In genomic region chr5:57442080-57442839, GRCh38 we compare ENCODE assay signal across 10 cellular contexts. TPM values are rescaled to one million over a fixed set of nuclear protein-coding genes. Genes with fewer than 3 reads are reported as not detected.
DNase-seq lines count a peak whose midpoint lies in the region; ATAC-seq, FAIRE-seq and TF ChIP-seq lines count a peak whose summit lies in the region.
"Had no signal": no experiment of that assay in that cellular context is flagged by ENCODE, and none has a peak within 500 bp of the region (broad histone marks: within the 10 kb centered on the region; RNA-seq: fewer than 3 reads in every experiment).

No MANE protein-coding gene starts in this region.

- RAD21 ChIA-PET in GM12878 (lab: Charles Lee; ENCODE audit: unreplicated experiment): interaction anchor here (0.8 to 2.1 kb wide), 6 partner anchors 11 to 143 kb away, joined by 3 to 11 read pairs (median 4); no protein-coding TSS in a partner anchor

- H3K36me3 ChIP-seq in GM12878 (ENCODE audit: control insufficient read depth in 2 of 2, insufficient read depth in 2 of 2, low read length in 1 of 2): no peaks in the 10 kb centered on the region
- H3K36me3 ChIP-seq in uterus: no peaks in the 10 kb centered on the region

- SMC1A ChIA-PET in GM12878 (lab: Charles Lee; ENCODE audit: uncharacterized antibody, unreplicated experiment): interaction anchor here (0.7 to 2.3 kb wide), 12 partner anchors 9 to 324 kb away, joined by 3 to 14 read pairs (median 3); no protein-coding TSS in a partner anchor

- H3K9me3 ChIP-seq in GM12878 (replicated peaks; ENCODE audit: control insufficient read depth, insufficient read depth, low read length) (no peaks in the 10 kb centered on the region), uterus (no peaks in the 10 kb centered on the region)

- peak; percentile 57 for ATAC-seq in HG02852 (IDR thresholded peaks at IDR 0.05; ENCODE audit: unreplicated experiment)
- no peak for ATAC-seq in GM12878
- no peak for ATAC-seq in GM18873 (IDR thresholded peaks at IDR 0.05; ENCODE audit: low FRiP score, unreplicated experiment)

- H3K79me2 ChIP-seq in GM12878 (ENCODE audit: control insufficient read depth, insufficient read depth, low read length): no peaks in the 10 kb centered on the region

- H3K9me3 Mint-ChIP-seq in nephron progenitor cell: peaks cover 6% of the 10 kb centered on the region
- H3K9me3 Mint-ChIP-seq: stimulated activated naive CD8-positive, alpha-beta T cell treated with anti-CD3 and anti-CD28 coated beads, Interleukin-15, Interleukin-2, amounts not matched to agents 100 ng/mL and 50 ng/mL, for 24 hours had no signal

- no peaks in the 10 kb centered on the region for H4K20me1 ChIP-seq in GM12878 (ENCODE audit: control insufficient read depth, insufficient read depth)

- no peak for FAIRE-seq in GM12878 (lab: Jason Lieb, UNC)

- no peaks in the 10 kb centered on the region; the same call in 1 of the 2 replicates for H3K4me1 ChIP-seq in GM12878 (ENCODE audit: control insufficient read depth, insufficient read depth, low read length)
- H3K4me1 ChIP-seq in uterus: no peaks in the 10 kb centered on the region

- no peak overlapping the region for H3K4me3 ChIP-seq in GM12878
- no peak overlapping the region for H3K4me3 ChIP-seq in uterus

- H3K27ac Mint-ChIP-seq in nephron progenitor cell: peak overlapping the region; percentile 34
- H3K27ac Mint-ChIP-seq: stimulated activated naive CD8-positive, alpha-beta T cell treated with anti-CD3 and anti-CD28 coated beads, Interleukin-15, Interleukin-2, amounts not matched to agents 100 ng/mL and 50 ng/mL, for 24 hours had no signal

- in situ Hi-C loops in GM12878 (cut with MboI): no loop called here

- H3K27me3 ChIP-seq in GM12878 (replicated peaks in 1 of 2; ENCODE audit: control insufficient read depth in 2 of 2, insufficient read depth in 2 of 2, low read length in 1 of 2): peaks cover 0 to 3% of the 10 kb centered on the region in 2 experiments; a peak in 1 of 4 replicates
- H3K27me3 ChIP-seq in uterus: no peaks in the 10 kb centered on the region

- 20% methylated on average over 4 of the region's 4 CpGs for WGBS in GM12878 (ENCODE audit: insufficient coverage, insufficient replicate concordance, low lambda C conversion rate, missing lambda C conversion rate)

- H3K4me3 Mint-ChIP-seq in nephron progenitor cell: no peak overlapping the region
- H3K4me3 Mint-ChIP-seq: stimulated activated naive CD8-positive, alpha-beta T cell treated with anti-CD3 and anti-CD28 coated beads, Interleukin-15, Interleukin-2, amounts not matched to agents 100 ng/mL and 50 ng/mL, for 24 hours had no signal

- no peak for TF ChIP-seq POLR2A in GM12878 (IDR thresholded peaks at IDR 0.05; ENCODE audit: low read depth, low read length)
- no peak for TF ChIP-seq POLR2A in uterus (IDR thresholded peaks at IDR 0.05)

- intact Hi-C loops in GM12878 (cut with micrococcal nuclease; ENCODE audit: unreplicated experiment) (no loop called here), uterus (cut with DNase I; ENCODE audit: low total_unique reads) (no loop called here)

- peaks cover 61% of the 10 kb centered on the region for H3K4me1 Mint-ChIP-seq in nephron progenitor cell

- H2AFZ ChIP-seq in GM12878 (ENCODE audit: control insufficient read depth, low read depth, low read length): no peak overlapping the region

- no peak for TF ChIP-seq EP300 in GM12878 (IDR thresholded peaks at IDR 0.05; ENCODE audit: borderline replicate concordance in 1 of 2, control insufficient read depth in 1 of 2, low read depth in 2 of 2, low read length in 2 of 2)

- peaks cover 3% of the 10 kb centered on the region for H3K27me3 Mint-ChIP-seq in nephron progenitor cell (ENCODE audit: low read depth, poor library complexity)
- H3K27me3 Mint-ChIP-seq: stimulated activated naive CD8-positive, alpha-beta T cell treated with anti-CD3 and anti-CD28 coated beads, Interleukin-15, Interleukin-2, amounts not matched to agents 100 ng/mL and 50 ng/mL, for 24 hours had no signal

- DNase-seq in GM10266 (ENCODE audit: extremely low spot score): peak; percentile 15
- no peak for DNase-seq in GM12878 (ENCODE audit: low read depth, low spot score)
- DNase-seq in nephron progenitor cell: no peak
- DNase-seq in uterus: no peak
- no peak for DNase-seq in DMS153 treated with DMSO at 0.1 percent for 48 hours (lab: John Stamatoyannopoulos, UW; ENCODE audit: unreplicated experiment)
- no peak for DNase-seq in KG1 (lab: John Stamatoyannopoulos, UW)

- CTCF ChIA-PET in GM12878 (lab: Yijun Ruan, JAX): interaction anchor here (0.9 to 1.7 kb wide), 5 partner anchors 49 to 1019 kb away, joined by 3 to 5 read pairs (median 4); no protein-coding TSS in a partner anchor

- no peaks in the 10 kb centered on the region for H3K36me3 Mint-ChIP-seq in nephron progenitor cell (ENCODE audit: low read depth)

- H3K27ac ChIP-seq in GM12878 (ENCODE audit: control insufficient read depth, insufficient read depth): no peak overlapping the region
- peak overlapping the region in 1 of 2 donors; percentile 1 for H3K27ac ChIP-seq in uterus

- TF ChIP-seq RAD21 in GM12878 (IDR thresholded peaks at IDR 0.05; ENCODE audit: insufficient read depth, low read depth, low read length): no peak

- H3K9ac ChIP-seq in GM12878 (ENCODE audit: control insufficient read depth, insufficient read depth, low read length): no peak overlapping the region

- POLR2A ChIA-PET in GM12878 (lab: Charles Lee): interaction anchor here (0.8 kb wide), 1 partner anchor 98 kb away, joined by 3 read pairs; no protein-coding TSS in a partner anchor

- no TSS peak for BruUV-seq in GM12878 (replicated peaks; lab: Mats Ljungman, UMichigan)

- no peak overlapping the region for H3K4me2 ChIP-seq in GM12878 (ENCODE audit: control insufficient read depth, insufficient read depth)

- TF ChIP-seq CTCF in GM10266 (IDR thresholded peaks at IDR 0.05; ENCODE audit: control insufficient read depth, insufficient read depth, low read depth, missing control alignments): no peak
- TF ChIP-seq CTCF in GM12878 (IDR thresholded peaks at IDR 0.05 in 2 of 3, conservative IDR thresholded peaks at IDR 0.05 in 1 of 3; ENCODE audit: control insufficient read depth in 2 of 3, extremely low read depth in 1 of 3, insufficient read depth in 1 of 3, low read depth in 3 of 3, low read length in 3 of 3): no peak
- TF ChIP-seq CTCF in nephron progenitor cell (IDR thresholded peaks at IDR 0.05): no peak
- TF ChIP-seq CTCF in uterus (IDR thresholded peaks at IDR 0.05): no peak

TF ChIP-seq in GM12878, 131 proteins besides CTCF, POLR2A, EP300 and RAD21:
- TF ChIP-seq FOS (IDR thresholded peaks at IDR 0.05; ENCODE audit: borderline replicate concordance, extremely low read depth, insufficient read length): no peak
- TF ChIP-seq RAD51 (IDR thresholded peaks at IDR 0.05): 0 out of 2 replicates have a peak, but pooled peaks have one; percentile 55

RNA-seq across cellular contexts. Expression of gene ACTBL2, which starts 40.4 kb away (rescaled TPM):
- not detected in 2 replicates for total RNA-seq in GM12878 (2013; cell fraction: nucleolus; rRNA removed)
- total RNA-seq in GM12878 (2014; rRNA removed) (not detected in 2 replicates), GM12878 (2014; rRNA removed; fragmentation: Illumina TruSeq; extraction: Trizol) (0.04 TPM in 1 of 2 replicates, not detected in the other), GM12878 (2021) (not detected in 2 replicates), uterus (not detected)
- polyA plus RNA-seq in GM12878 (2011; ENCODE audit: low read depth): not detected
- polyA plus RNA-seq in GM12878 (2011; rRNA removed) (not detected in 2 replicates), GM12878 (2014; fragmentation: Illumina TruSeq; extraction: Trizol) (0.04 TPM in 1 of 2 replicates, not detected in the other), GM12878 (2014; fragmentation: Nextera tagmentation; extraction: Ambion mirVana) (under 1 TPM in 1 of 2 experiments, not detected in 1; 0.06 TPM), GM12878 (2014; rRNA removed) (not detected in 2 replicates), GM12878 (2016; fragmentation: Nextera tagmentation; extraction: Ambion mirVana) (not detected)
- polyA plus RNA-seq in GM12878 (2011; cell fraction: cytosol; rRNA removed): not detected in 2 replicates
- polyA plus RNA-seq in GM12878 (2011; cell fraction: nucleus; rRNA removed): not detected in 2 replicates
- polyA plus RNA-seq in GM12878 (2012): not detected in 2 replicates
- not detected in 2 replicates for polyA minus RNA-seq in GM12878 (2011; rRNA and poly(A)+ RNA removed)
- polyA minus RNA-seq in GM12878 (2011; cell fraction: cytosol; rRNA and poly(A)+ RNA removed): not detected in 2 replicates
- polyA minus RNA-seq in GM12878 (2011; cell fraction: nucleus; rRNA and poly(A)+ RNA removed): not detected in 2 replicates
- total RNA-seq: mononuclear cell had no signal
